8 cellular contexts compared by ENCODE assay signal in genomic region chr18:12391487-12392136, GRCh38. TPM values are rescaled to one million over a fixed set of nuclear protein-coding genes. Genes with fewer than 3 reads are reported as not detected.
DNase-seq lines count a peak whose midpoint lies in the region; ATAC-seq, FAIRE-seq and TF ChIP-seq lines count a peak whose summit lies in the region.

No MANE protein-coding gene starts in this region.

- no peaks in the 10 kb centered on the region for H3K4me1 Mint-ChIP-seq in activated naive CD8-positive, alpha-beta T cell treated with anti-CD3 and anti-CD28 coated beads, Interleukin-2, amount 10 ng/mL, durations not matched to agents 7 days and 5 days

- H3K36me3 Mint-ChIP-seq in activated naive CD8-positive, alpha-beta T cell treated with anti-CD3 and anti-CD28 coated beads, Interleukin-2, amount 10 ng/mL, durations not matched to agents 7 days and 5 days = no peaks in the 10 kb centered on the region

- peaks cover 9% of the 10 kb centered on the region for H3K27me3 Mint-ChIP-seq in activated naive CD8-positive, alpha-beta T cell treated with anti-CD3 and anti-CD28 coated beads, Interleukin-2, amount 10 ng/mL, durations not matched to agents 7 days and 5 days

- POLR2A ChIA-PET in activated naive CD8-positive, alpha-beta T cell treated with anti-CD3 and anti-CD28 coated beads, Interleukin-2, amount 10 ng/mL, durations not matched to agents 7 days and 5 days (lab: Charles Lee) = interaction anchor here (1.1 kb wide), 1 partner anchor 15 kb away, joined by 3 read pairs; the partner anchor contains the start of gene AFG3L2

- DNase-seq in ACHN = peak; percentile 65
- no peak for DNase-seq in GM12892 (ENCODE audit: insufficient read length)
- peak; percentile 25 for DNase-seq in HS-5 (ENCODE audit: low read depth)
- peak; percentile 82 for DNase-seq in RKO (ENCODE audit: low spot score)
- no peak for DNase-seq in activated naive CD8-positive, alpha-beta T cell treated with anti-CD3 and anti-CD28 coated beads, Interleukin-2, amount 10 ng/mL, durations not matched to agents 7 days and 5 days
- DNase-seq in Right ventricle myocardium inferior (ENCODE audit: missing footprints) = no peak
- DNase-seq in pons (ENCODE audit: low spot score) = peak; percentile 80

- intact Hi-C loops in Right ventricle myocardium inferior (cut with DNase I) = loop anchor here (1.0 to 10.0 kb wide), 2 partner anchors 269 to 543 kb away; no protein-coding TSS in a partner anchor

- in situ Hi-C loops in ACHN (cut with HindIII; ENCODE audit: low pct_ligation_motif_present, low pct_unique_long_range_greater_than_20kb, low sequenced_read_pairs) = no loop called here

- H3K9me3 Mint-ChIP-seq in activated naive CD8-positive, alpha-beta T cell treated with anti-CD3 and anti-CD28 coated beads, Interleukin-2, amount 10 ng/mL, durations not matched to agents 7 days and 5 days = no peaks in the 10 kb centered on the region

- no peak overlapping the region for H3K4me3 Mint-ChIP-seq in activated naive CD8-positive, alpha-beta T cell treated with anti-CD3 and anti-CD28 coated beads, Interleukin-2, amount 10 ng/mL, durations not matched to agents 7 days and 5 days

- peak; percentile 87 for ATAC-seq in activated naive CD8-positive, alpha-beta T cell treated with anti-CD3 and anti-CD28 coated beads, Interleukin-2, amount 10 ng/mL, durations not matched to agents 7 days and 5 days (ENCODE audit: low read depth)
- ATAC-seq in Right ventricle myocardium inferior (peak; percentile 90), GM18858 (IDR thresholded peaks at IDR 0.05; ENCODE audit: unreplicated experiment) (no peak)

- H3K27ac Mint-ChIP-seq in activated naive CD8-positive, alpha-beta T cell treated with anti-CD3 and anti-CD28 coated beads, Interleukin-2, amount 10 ng/mL, durations not matched to agents 7 days and 5 days = no peak overlapping the region

- peak; percentile 14 for FAIRE-seq in GM12892 (lab: Jason Lieb, UNC)

- TF ChIP-seq POLR2A in GM12892 (IDR thresholded peaks at IDR 0.05; ENCODE audit: low read depth, low read length) = no peak

RNA-seq across cellular contexts. Expression of gene AFG3L2, which starts 14.6 kb away (rescaled TPM):
- 46.2 TPM for polyA plus RNA-seq in GM12892 (2012; ENCODE audit: missing spikeins)
- 10 to 100 TPM; 38.3 to 40.3 TPM for total RNA-seq in activated naive CD8-positive, alpha-beta T cell treated with anti-CD3 and anti-CD28 coated beads, Interleukin-2, amount 10 ng/mL, durations not matched to agents 7 days and 5 days
- 140 TPM for total RNA-seq in Right ventricle myocardium inferior

RNA-seq across cellular contexts. Expression of gene PRELID3A, which starts 16.1 kb away (rescaled TPM):
- 6.8 TPM for polyA plus RNA-seq in GM12892 (2012; ENCODE audit: missing spikeins)
- 1 to 10 TPM; 5.5 to 6.6 TPM for total RNA-seq in activated naive CD8-positive, alpha-beta T cell treated with anti-CD3 and anti-CD28 coated beads, Interleukin-2, amount 10 ng/mL, durations not matched to agents 7 days and 5 days
- total RNA-seq in Right ventricle myocardium inferior = 1.9 TPM

Comparison
In these comparisons a context has a peak if more than half of its experiments do, and no peak if none do; other contexts are left out.
1. DNase-seq: peak in ACHN (single experiment), HS-5 (single experiment), RKO (single experiment) and pons (single experiment); none in GM12892 (single experiment), activated naive CD8-positive, alpha-beta T cell treated with anti-CD3 and anti-CD28 coated beads, Interleukin-2, amount 10 ng/mL, durations not matched to agents 7 days and 5 days (single experiment) and Right ventricle myocardium inferior (single experiment).